In genomic region chr6:7241160-7241559, GRCh38 we compare ENCODE assay signal across 16 cellular contexts.
DNase-seq lines count a peak whose midpoint lies in the region; ATAC-seq and TF ChIP-seq lines count a peak whose summit lies in the region.
"Had no signal": no experiment of that assay in that cellular context is flagged by ENCODE, and none has a peak within 500 bp of the region (broad histone marks: within the 10 kb centered on the region; RNA-seq: fewer than 3 reads in every experiment).

No MANE protein-coding gene starts in this region.

- H3K9me3 ChIP-seq in body of pancreas (no peaks in the 10 kb centered on the region), lower lobe of right lung (no peaks in the 10 kb centered on the region)

- H3K36me3 ChIP-seq in body of pancreas (replicated peaks in 1 of 2; ENCODE audit: insufficient read depth in 1 of 2, low read depth in 2 of 2) (peaks cover 0 to 3% of the 10 kb centered on the region in 2 donors), lower lobe of right lung (peaks cover 41% of the 10 kb centered on the region)

- peak overlapping the region; percentile 73 to 93 (median 88) for H3K27ac ChIP-seq in body of pancreas
- H3K27ac ChIP-seq in lower lobe of right lung = peak overlapping the region; percentile 56
- H3K27ac ChIP-seq: parathyroid adenoma had no signal

- H3K4me3 ChIP-seq in body of pancreas (no peak overlapping the region), lower lobe of right lung (no peak overlapping the region)

- H3K9me3 Mint-ChIP-seq in HFFc6 = no peaks in the 10 kb centered on the region
- H3K9me3 Mint-ChIP-seq in stimulated activated memory B cell treated with anti-CD40 and anti-IgM and Interleukin-4, amounts not matched to agents 10 μg/mL and 1 μg/mL and 100 μg/mL, for 72 hours = no peaks in the 10 kb centered on the region
- H3K9me3 Mint-ChIP-seq in activated T-cell treated with anti-CD3 and anti-CD28 coated beads, Interleukin-2, amount 50 U/mL, for 72 hours = no peaks in the 10 kb centered on the region
- H3K9me3 Mint-ChIP-seq: activated T-cell treated with anti-CD3 and anti-CD28 coated beads, Interleukin-2, amount 50 U/mL, for 24 hours; immature natural killer cell had no signal

- intact Hi-C loops in body of pancreas (cut with DNase I) = loop anchor here (10.0 kb wide), 1 partner anchor 546 kb away; no protein-coding TSS in a partner anchor
- intact Hi-C loops in lower lobe of right lung (cut with DNase I) = no loop called here

- no peak for TF ChIP-seq POLR2A in body of pancreas (IDR thresholded peaks at IDR 0.05)

- ATAC-seq in body of pancreas (no peak), lower lobe of right lung (no peak)
- ATAC-seq in stimulated activated memory B cell treated with anti-CD40 and anti-IgM and Interleukin-4, amounts not matched to agents 10 μg/mL and 1 μg/mL and 100 μg/mL, for 72 hours = no peak
- no peak for ATAC-seq in activated T-cell treated with anti-CD3 and anti-CD28 coated beads, Interleukin-2, amount 50 U/mL, for 72 hours (replicated peaks in 1 of 2)
- ATAC-seq: SK-N-SH treated with all-trans-retinoic acid at 6 μM for 48 hours had no signal

- H3K4me1 Mint-ChIP-seq in HFFc6 (ENCODE audit: low read depth) = peaks cover 37% of the 10 kb centered on the region
- H3K4me1 Mint-ChIP-seq in stimulated activated memory B cell treated with anti-CD40 and anti-IgM and Interleukin-4, amounts not matched to agents 10 μg/mL and 1 μg/mL and 100 μg/mL, for 72 hours = peaks cover 58% of the 10 kb centered on the region
- peaks cover 31% of the 10 kb centered on the region for H3K4me1 Mint-ChIP-seq in activated T-cell treated with anti-CD3 and anti-CD28 coated beads, Interleukin-2, amount 50 U/mL, for 72 hours (ENCODE audit: low read depth)

- 26 to 33% methylated on average over 10 of the region's 10 CpGs for WGBS in body of pancreas, 2 donors

- DNase-seq in HFFc6 = no peak
- DNase-seq in body of pancreas = peak in 3 of 4 donors; percentile 44 to 53 (median 49)
- peak; percentile 14 for DNase-seq in lower lobe of right lung
- no peak for DNase-seq in HUDEP-2 (lab: John Stamatoyannopoulos, UW; ENCODE audit: unreplicated experiment in 76 of 76)
- DNase-seq in midbrain (lab: John Stamatoyannopoulos, UW) = no peak
- no peak for DNase-seq in activated T-cell treated with anti-CD3 and anti-CD28 coated beads, Interleukin-2, amount 50 U/mL, for 72 hours
- no peak for DNase-seq in DMS 273 treated with DMSO at 0.1 percent for 48 hours (lab: John Stamatoyannopoulos, UW)
- DNase-seq: activated CD4-positive, alpha-beta T cell treated with anti-CD3 and anti-CD28 coated beads, Interleukin-2, amount 50 U/mL, for 4 hours; activated T-cell treated with anti-CD3 and anti-CD28 coated beads, Interleukin-2, amount 50 U/mL, for 24 hours; immature natural killer cell; NCI-H1694 treated with DMSO at 0.1 percent for 48 hours; NCI-H446 treated with DMSO at 0.1 percent for 48 hours; stimulated activated CD4-positive, alpha-beta T cell treated with anti-CD3 and anti-CD28 coated beads, Interleukin-15, amount 100 ng/mL, for 24 hours had no signal

- H3K27me3 ChIP-seq in body of pancreas (no peaks in the 10 kb centered on the region), lower lobe of right lung (ENCODE audit: low read depth) (no peaks in the 10 kb centered on the region)

- H3K4me1 ChIP-seq in body of pancreas (peaks cover 77% of the 10 kb centered on the region), lower lobe of right lung (peaks cover 43% of the 10 kb centered on the region)

- 0 out of 2 replicates have a peak, but pooled peaks cover 4% of the 10 kb centered on the region for H3K36me3 Mint-ChIP-seq in HFFc6 (ENCODE audit: low read depth)
- H3K36me3 Mint-ChIP-seq in stimulated activated memory B cell treated with anti-CD40 and anti-IgM and Interleukin-4, amounts not matched to agents 10 μg/mL and 1 μg/mL and 100 μg/mL, for 72 hours = peaks cover 40% of the 10 kb centered on the region
- H3K36me3 Mint-ChIP-seq in activated T-cell treated with anti-CD3 and anti-CD28 coated beads, Interleukin-2, amount 50 U/mL, for 72 hours (ENCODE audit: insufficient read depth in 2 of 2) = peaks cover 0 to 1% of the 10 kb centered on the region in 2 donors

- peak overlapping the region; percentile 66; the same call in 1 of the 2 replicates for H3K27ac Mint-ChIP-seq in HFFc6
- H3K27ac Mint-ChIP-seq in stimulated activated memory B cell treated with anti-CD40 and anti-IgM and Interleukin-4, amounts not matched to agents 10 μg/mL and 1 μg/mL and 100 μg/mL, for 72 hours = peak overlapping the region; percentile 53
- no peak overlapping the region for H3K27ac Mint-ChIP-seq in activated T-cell treated with anti-CD3 and anti-CD28 coated beads, Interleukin-2, amount 50 U/mL, for 72 hours
- H3K27ac Mint-ChIP-seq: activated T-cell treated with anti-CD3 and anti-CD28 coated beads, Interleukin-2, amount 50 U/mL, for 24 hours had no signal

- TF ChIP-seq CTCF in HFFc6 (IDR thresholded peaks at IDR 0.05) (no peak), body of pancreas (IDR thresholded peaks at IDR 0.05) (no peak), lower lobe of right lung (IDR thresholded peaks at IDR 0.05) (no peak)

- H3K27me3 Mint-ChIP-seq in HFFc6 (ENCODE audit: insufficient read depth) = peaks cover 2% of the 10 kb centered on the region
- no peaks in the 10 kb centered on the region for H3K27me3 Mint-ChIP-seq in stimulated activated memory B cell treated with anti-CD40 and anti-IgM and Interleukin-4, amounts not matched to agents 10 μg/mL and 1 μg/mL and 100 μg/mL, for 72 hours
- H3K27me3 Mint-ChIP-seq in activated T-cell treated with anti-CD3 and anti-CD28 coated beads, Interleukin-2, amount 50 U/mL, for 72 hours (ENCODE audit: low read depth) = no peaks in the 10 kb centered on the region
- H3K27me3 Mint-ChIP-seq: activated T-cell treated with anti-CD3 and anti-CD28 coated beads, Interleukin-2, amount 50 U/mL, for 24 hours had no signal

- H3K4me3 Mint-ChIP-seq in HFFc6 = no peak overlapping the region
- no peak overlapping the region for H3K4me3 Mint-ChIP-seq in stimulated activated memory B cell treated with anti-CD40 and anti-IgM and Interleukin-4, amounts not matched to agents 10 μg/mL and 1 μg/mL and 100 μg/mL, for 72 hours
- no peak overlapping the region for H3K4me3 Mint-ChIP-seq in activated T-cell treated with anti-CD3 and anti-CD28 coated beads, Interleukin-2, amount 50 U/mL, for 72 hours
- H3K4me3 Mint-ChIP-seq: activated T-cell treated with anti-CD3 and anti-CD28 coated beads, Interleukin-2, amount 50 U/mL, for 24 hours; immature natural killer cell had no signal

Comparison
In these comparisons a context has a peak if more than half of its experiments do, and no peak if none do; other contexts are left out.
1. DNase-seq: peak in body of pancreas (3 of 4) and lower lobe of right lung (single experiment); none in HFFc6 (single experiment), HUDEP-2 (0 of 76), midbrain (single experiment), activated T-cell treated with anti-CD3 and anti-CD28 coated beads, Interleukin-2, amount 50 U/mL, for 72 hours (0 of 2) and DMS 273 treated with DMSO at 0.1 percent for 48 hours (single experiment).